In the genomic region with DNA sequence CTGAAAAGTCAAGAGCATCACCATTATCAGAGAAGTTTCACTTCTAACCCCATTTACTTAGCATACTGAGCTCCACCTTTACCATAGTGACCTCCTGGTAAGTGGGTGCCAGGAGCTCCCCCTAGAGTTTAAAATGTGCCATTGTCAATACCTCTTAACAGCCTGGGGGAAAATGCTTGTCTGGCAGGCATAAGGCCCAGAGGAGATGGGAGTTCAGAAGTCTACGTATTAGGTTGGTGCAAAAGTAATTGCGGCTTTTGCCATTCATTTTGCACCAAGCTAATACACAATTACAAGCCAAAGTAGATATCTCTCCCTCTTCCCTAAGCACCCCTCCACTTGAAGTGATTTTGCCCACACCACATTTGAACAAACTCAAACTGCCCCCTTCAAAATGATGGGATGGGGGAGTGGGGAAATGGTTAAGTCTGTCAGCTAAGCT, we compare ENCODE assay signal across 7 cellular contexts.
DNase-seq lines count a peak whose midpoint lies in the region; ATAC-seq, FAIRE-seq and TF ChIP-seq lines count a peak whose summit lies in the region.

No MANE protein-coding gene starts in this region.

- FAIRE-seq in GM12891 (lab: Jason Lieb, UNC): peak; percentile 48

- no peak overlapping the region for H3K4me3 ChIP-seq in endodermal cell (ENCODE audit: low read length)

- H3K36me3 ChIP-seq in endodermal cell (ENCODE audit: control insufficient read depth, insufficient read depth, low read length): no peaks in the 10 kb centered on the region

- no peaks in the 10 kb centered on the region for H3K9me3 ChIP-seq in endodermal cell (ENCODE audit: control insufficient read depth, low read length)

- no peaks in the 10 kb centered on the region for H3K9me3 Mint-ChIP-seq in endodermal cell

- peaks cover 8% of the 10 kb centered on the region for H3K4me1 Mint-ChIP-seq in endodermal cell

- H3K27me3 Mint-ChIP-seq in endodermal cell (ENCODE audit: insufficient read depth): peaks cover 2% of the 10 kb centered on the region

- peak; percentile 87 for TF ChIP-seq CTCF in endodermal cell (conservative IDR thresholded peaks at IDR 0.05)

- no peak overlapping the region for H3K27ac ChIP-seq in endodermal cell (ENCODE audit: low read depth, low read length)

- 78% methylated on average over 2 of the region's 2 CpGs; no CpG with 5 or more reads in 1 of the 2 experiments for WGBS in endodermal cell (ENCODE audit: insufficient coverage in 1 of 2, insufficient read length in 1 of 2), 2 experiments

- no peak overlapping the region for H3K4me3 Mint-ChIP-seq in endodermal cell

- no peaks in the 10 kb centered on the region for H3K27me3 ChIP-seq in endodermal cell (ENCODE audit: control insufficient read depth, insufficient read depth, low read length, poor library complexity, severe bottlenecking)

- peak; percentile 100 for ATAC-seq in GM21723 (IDR thresholded peaks at IDR 0.05; ENCODE audit: unreplicated experiment)

- H3K27ac Mint-ChIP-seq in endodermal cell: no peak overlapping the region

- H3K4me1 ChIP-seq in endodermal cell (ENCODE audit: control insufficient read depth, insufficient read depth, low read length): peaks cover 4% of the 10 kb centered on the region

- peak; percentile 30 for DNase-seq in GM12891 (ENCODE audit: insufficient read length, low spot score)
- DNase-seq in HS-5 (ENCODE audit: low read depth): peak; percentile 28
- DNase-seq in NOMO-1 treated with DMSO at 0.1 percent for 48 hours (lab: John Stamatoyannopoulos, UW; ENCODE audit: unreplicated experiment): peak; percentile 88
- DNase-seq in endodermal cell: peak; percentile 82
- DNase-seq in mucosa of gallbladder (ENCODE audit: low spot score): peak; percentile 39
- no peak for DNase-seq in stimulated activated naive CD4-positive, alpha-beta T cell treated with Interleukin-2 at 50 U/mL for 16 hours (lab: John Stamatoyannopoulos, UW)

- no peak overlapping the region for H3K9ac ChIP-seq in endodermal cell (ENCODE audit: extremely low read depth, low read length, poor library complexity, severe bottlenecking)

- H3K36me3 Mint-ChIP-seq in endodermal cell (ENCODE audit: low read depth): no peaks in the 10 kb centered on the region

- TF ChIP-seq POLR2A in GM12891 (IDR thresholded peaks at IDR 0.05; ENCODE audit: low read depth, low read length): no peak

TF ChIP-seq in GM12891, 5 proteins besides CTCF, POLR2A, EP300 and RAD21:
- TF ChIP-seq POLR2AphosphoS5 (IDR thresholded peaks at IDR 0.05; ENCODE audit: low read depth, low read length) (no peak), PAX5 (IDR thresholded peaks at IDR 0.05; ENCODE audit: insufficient read depth, low read length, severe bottlenecking) (no peak)
